Comparison of ENCODE assay signal across 24 cellular contexts in genomic region chr7:5673125-5673524, GRCh38.
DNase-seq lines count a peak whose midpoint lies in the region; ATAC-seq and FAIRE-seq lines count a peak whose summit lies in the region.
"Had no signal": no experiment of that assay in that cellular context is flagged by ENCODE, and none has a peak within 500 bp of the region (broad histone marks: within the 10 kb centered on the region; RNA-seq: fewer than 3 reads in every experiment).

No MANE protein-coding gene starts in this region.

- no peaks in the 10 kb centered on the region for H3K9me3 Mint-ChIP-seq in activated naive CD4-positive, alpha-beta T cell treated with anti-CD3 and anti-CD28 coated beads for 36 hours
- no peaks in the 10 kb centered on the region for H3K9me3 Mint-ChIP-seq in activated naive CD8-positive, alpha-beta T cell treated with anti-CD3 and anti-CD28 coated beads, Interleukin-2, amount 50 U/mL, for 24 hours
- H3K9me3 Mint-ChIP-seq in naive thymus-derived CD4-positive, alpha-beta T cell = no peaks in the 10 kb centered on the region
- H3K9me3 Mint-ChIP-seq: activated B cell treated with CpG ODN at 0.5 μM for 24 hours, nephron progenitor cell had no signal

- DNase-seq in activated naive CD4-positive, alpha-beta T cell treated with anti-CD3 and anti-CD28 coated beads for 36 hours = no peak
- DNase-seq in activated naive CD4-positive, alpha-beta T cell treated with anti-CD3 and anti-CD28 coated beads, Interleukin-2, amount 50 U/mL, for 16 hours = no peak
- DNase-seq in activated naive CD8-positive, alpha-beta T cell treated with anti-CD3 and anti-CD28 coated beads, Interleukin-2, amount 50 U/mL, for 24 hours = no peak
- no peak for DNase-seq in naive thymus-derived CD4-positive, alpha-beta T cell
- no peak for DNase-seq in urothelium cell line (ENCODE audit: low spot score)
- DNase-seq in HUDEP-2 (lab: John Stamatoyannopoulos, UW; ENCODE audit: unreplicated experiment in 76 of 76) = no peak
- DNase-seq: activated B cell treated with CpG ODN at 0.5 μM for 24 hours; amniotic stem cell; DMS 273 treated with DMSO at 0.1 percent for 48 hours; GM23248; mesendoderm; MM.1S; NCI-H1436 treated with DMSO at 0.1 percent for 48 hours; NCI-H510A treated with DMSO at 0.1 percent for 48 hours; nephron progenitor cell; stimulated activated CD4-positive, alpha-beta T cell treated with anti-CD3 and anti-CD28 coated beads, Interleukin-2, amount 100 ng/mL, for 24 hours had no signal

- POLR2A ChIA-PET in naive thymus-derived CD4-positive, alpha-beta T cell (lab: Charles Lee) = no interaction called here

- H3K4me1 Mint-ChIP-seq in activated naive CD4-positive, alpha-beta T cell treated with anti-CD3 and anti-CD28 coated beads for 36 hours (ENCODE audit: low read depth) = peaks cover 23% of the 10 kb centered on the region
- H3K4me1 Mint-ChIP-seq in activated naive CD8-positive, alpha-beta T cell treated with anti-CD3 and anti-CD28 coated beads, Interleukin-2, amount 50 U/mL, for 24 hours = peaks cover 34% of the 10 kb centered on the region
- peaks cover 13 to 33% (median 22%) of the 10 kb centered on the region in 7 donors for H3K4me1 Mint-ChIP-seq in naive thymus-derived CD4-positive, alpha-beta T cell

- H3K36me3 Mint-ChIP-seq in activated naive CD4-positive, alpha-beta T cell treated with anti-CD3 and anti-CD28 coated beads for 36 hours (ENCODE audit: low read depth) = no peaks in the 10 kb centered on the region
- H3K36me3 Mint-ChIP-seq in activated naive CD8-positive, alpha-beta T cell treated with anti-CD3 and anti-CD28 coated beads, Interleukin-2, amount 50 U/mL, for 24 hours (ENCODE audit: low read depth) = peaks cover 13% of the 10 kb centered on the region
- peaks cover 0 to 31% (median 0%) of the 10 kb centered on the region in 5 donors for H3K36me3 Mint-ChIP-seq in naive thymus-derived CD4-positive, alpha-beta T cell

- H3K4me1 ChIP-seq in naive thymus-derived CD4-positive, alpha-beta T cell (ENCODE audit: control insufficient read depth in 2 of 2, insufficient read depth in 2 of 2, low read length in 2 of 2) = no peaks in the 10 kb centered on the region

- no peak overlapping the region for H3K4me3 ChIP-seq in naive thymus-derived CD4-positive, alpha-beta T cell (ENCODE audit: low read length)
- H3K4me3 ChIP-seq: A549; BLaER1 treated with 17β-estradiol and CSF1 and Interleukin-3, amounts not matched to agents 10 nM and 100 nM; dorsolateral prefrontal cortex; GM23248 had no signal

- no peaks in the 10 kb centered on the region for H3K9me3 ChIP-seq in naive thymus-derived CD4-positive, alpha-beta T cell (ENCODE audit: control insufficient read depth in 2 of 3, low read length in 3 of 3)
- H3K9me3 ChIP-seq: A549; BLaER1 treated with 17β-estradiol and CSF1 and Interleukin-3, amounts not matched to agents 10 nM and 100 nM had no signal

- peaks cover 0 to 42% (median 5%) of the 10 kb centered on the region in 3 experiments for H3K36me3 ChIP-seq in naive thymus-derived CD4-positive, alpha-beta T cell (ENCODE audit: control insufficient read depth in 2 of 3, insufficient read depth in 3 of 3, low read length in 3 of 3)

- H3K4me3 Mint-ChIP-seq in activated naive CD4-positive, alpha-beta T cell treated with anti-CD3 and anti-CD28 coated beads for 36 hours = no peak overlapping the region
- H3K4me3 Mint-ChIP-seq in activated naive CD8-positive, alpha-beta T cell treated with anti-CD3 and anti-CD28 coated beads, Interleukin-2, amount 50 U/mL, for 24 hours = no peak overlapping the region
- H3K4me3 Mint-ChIP-seq in naive thymus-derived CD4-positive, alpha-beta T cell = no peak overlapping the region
- H3K4me3 Mint-ChIP-seq: activated B cell treated with CpG ODN at 0.5 μM for 24 hours, nephron progenitor cell had no signal

- FAIRE-seq in urothelium cell line (lab: Jason Lieb, UNC) = peak; percentile 27
- FAIRE-seq: A549, frontal cortex, RCC 7860 had no signal

- peak overlapping the region; percentile 10 for H3K27ac Mint-ChIP-seq in activated naive CD4-positive, alpha-beta T cell treated with anti-CD3 and anti-CD28 coated beads for 36 hours
- peak overlapping the region; percentile 49 for H3K27ac Mint-ChIP-seq in activated naive CD8-positive, alpha-beta T cell treated with anti-CD3 and anti-CD28 coated beads, Interleukin-2, amount 50 U/mL, for 24 hours
- peak overlapping the region in 8 of 9 donors; percentile 36 to 81 (median 50) for H3K27ac Mint-ChIP-seq in naive thymus-derived CD4-positive, alpha-beta T cell
- H3K27ac Mint-ChIP-seq: activated B cell treated with CpG ODN at 0.5 μM for 24 hours, nephron progenitor cell had no signal

- no peaks in the 10 kb centered on the region for H3K27me3 ChIP-seq in naive thymus-derived CD4-positive, alpha-beta T cell (ENCODE audit: control insufficient read depth in 2 of 2, insufficient read depth in 2 of 2, low read length in 2 of 2)
- H3K27me3 ChIP-seq: BLaER1 treated with 17β-estradiol and CSF1 and Interleukin-3, amounts not matched to agents 10 nM and 100 nM; dorsolateral prefrontal cortex had no signal

- H3K27ac ChIP-seq in naive thymus-derived CD4-positive, alpha-beta T cell (ENCODE audit: low read depth, low read length) = no peak overlapping the region
- H3K27ac ChIP-seq: A549, epithelial cell of prostate, GM23248 had no signal

- intact Hi-C loops in activated naive CD4-positive, alpha-beta T cell treated with anti-CD3 and anti-CD28 coated beads for 36 hours (cut with micrococcal nuclease) = no loop called here
- intact Hi-C loops in naive thymus-derived CD4-positive, alpha-beta T cell (cut with micrococcal nuclease) = no loop called here

- ATAC-seq in activated naive CD8-positive, alpha-beta T cell treated with anti-CD3 and anti-CD28 coated beads, Interleukin-2, amount 50 U/mL, for 24 hours = no peak
- ATAC-seq in naive thymus-derived CD4-positive, alpha-beta T cell = no peak
- ATAC-seq in GM21786 (IDR thresholded peaks at IDR 0.05; ENCODE audit: unreplicated experiment) (no peak), GM18868 (IDR thresholded peaks at IDR 0.05; ENCODE audit: unreplicated experiment) (no peak)
- ATAC-seq: A549 had no signal

- CTCF ChIA-PET in activated naive CD4-positive, alpha-beta T cell treated with anti-CD3 and anti-CD28 coated beads for 36 hours (lab: Charles Lee) = interaction anchor here (1.0 to 1.1 kb wide), 2 partner anchors 178 to 179 kb away, joined by 3 read pairs; no protein-coding TSS in a partner anchor
- CTCF ChIA-PET in naive thymus-derived CD4-positive, alpha-beta T cell (lab: Charles Lee) = no interaction called here

- H3K27me3 Mint-ChIP-seq in activated naive CD4-positive, alpha-beta T cell treated with anti-CD3 and anti-CD28 coated beads for 36 hours (ENCODE audit: low read depth) = no peaks in the 10 kb centered on the region
- no peaks in the 10 kb centered on the region for H3K27me3 Mint-ChIP-seq in activated naive CD8-positive, alpha-beta T cell treated with anti-CD3 and anti-CD28 coated beads, Interleukin-2, amount 50 U/mL, for 24 hours
- no peaks in the 10 kb centered on the region for H3K27me3 Mint-ChIP-seq in naive thymus-derived CD4-positive, alpha-beta T cell
- H3K27me3 Mint-ChIP-seq: activated B cell treated with CpG ODN at 0.5 μM for 24 hours had no signal
